8 cellular contexts compared by ENCODE assay signal in the genomic region with DNA sequence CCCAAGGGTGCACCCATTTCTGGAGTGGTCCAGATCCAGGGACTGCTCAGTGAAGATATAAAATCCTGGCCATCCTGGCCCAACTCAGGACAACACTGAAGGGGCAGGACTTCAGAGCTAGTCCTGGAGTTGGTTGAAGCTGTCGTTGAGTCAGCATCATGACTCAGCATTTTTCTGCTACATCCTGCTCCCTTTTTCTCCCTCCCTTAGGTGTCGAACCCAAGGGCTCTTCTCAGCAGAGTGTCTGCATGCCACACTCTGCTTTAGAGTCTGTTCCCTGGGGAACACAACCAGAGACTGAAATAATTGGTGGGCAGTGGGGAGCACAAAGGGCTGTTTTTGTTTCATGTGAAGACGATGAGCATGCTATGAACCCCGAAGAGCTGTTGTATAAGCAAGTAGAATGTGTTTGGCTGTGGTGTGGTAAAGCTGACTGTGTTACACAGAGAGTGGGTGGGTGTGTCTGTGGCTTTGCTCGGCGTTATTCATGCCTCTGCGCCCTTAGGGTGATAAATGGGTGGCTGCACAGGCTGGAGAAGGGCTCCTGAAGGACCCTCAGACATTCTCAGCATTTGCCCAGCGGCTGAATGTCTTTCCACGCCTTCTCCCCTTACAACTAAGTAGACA.
DNase-seq lines count a peak whose midpoint lies in the region; ATAC-seq and TF ChIP-seq lines count a peak whose summit lies in the region.
"Had no signal": no experiment of that assay in that cellular context is flagged by ENCODE, and none has a peak within 500 bp of the region (broad histone marks: within the 10 kb centered on the region; RNA-seq: fewer than 3 reads in every experiment).

No MANE protein-coding gene starts in this region.

- H3K27me3 Mint-ChIP-seq in activated naive CD8-positive, alpha-beta T cell treated with anti-CD3 and anti-CD28 coated beads, Interleukin-2, amount 50 U/mL, for 24 hours = no peaks in the 10 kb centered on the region
- H3K27me3 Mint-ChIP-seq: naive B cell had no signal

- H3K9me3 ChIP-seq in lower lobe of right lung = no peaks in the 10 kb centered on the region

- H3K36me3 Mint-ChIP-seq in activated naive CD8-positive, alpha-beta T cell treated with anti-CD3 and anti-CD28 coated beads, Interleukin-2, amount 50 U/mL, for 24 hours (ENCODE audit: low read depth) = no peaks in the 10 kb centered on the region
- H3K36me3 Mint-ChIP-seq: naive B cell had no signal

- intact Hi-C loops in lower lobe of right lung (cut with DNase I) = no loop called here

- H3K27ac ChIP-seq in lower lobe of right lung = no peak overlapping the region

- DNase-seq in ELR (ENCODE audit: low read depth) (peak; percentile 88), lower lobe of right lung (no peak), HT-29 (ENCODE audit: low spot score) (no peak), epidermal melanocyte (ENCODE audit: insufficient read length, low spot score) (no peak)
- DNase-seq in activated naive CD8-positive, alpha-beta T cell treated with anti-CD3 and anti-CD28 coated beads, Interleukin-2, amount 50 U/mL, for 24 hours = peak; percentile 4
- DNase-seq: naive B cell had no signal

- H3K9me3 Mint-ChIP-seq in activated naive CD8-positive, alpha-beta T cell treated with anti-CD3 and anti-CD28 coated beads, Interleukin-2, amount 50 U/mL, for 24 hours = no peaks in the 10 kb centered on the region

- peaks cover 5% of the 10 kb centered on the region for H3K4me1 Mint-ChIP-seq in activated naive CD8-positive, alpha-beta T cell treated with anti-CD3 and anti-CD28 coated beads, Interleukin-2, amount 50 U/mL, for 24 hours

- ATAC-seq in HG03520 (IDR thresholded peaks at IDR 0.05; ENCODE audit: unreplicated experiment) (peak; percentile 39), lower lobe of right lung (peak; percentile 16 to 56), GM21515 (IDR thresholded peaks at IDR 0.05; ENCODE audit: unreplicated experiment) (no peak)
- peak; percentile 86 for ATAC-seq in activated naive CD8-positive, alpha-beta T cell treated with anti-CD3 and anti-CD28 coated beads, Interleukin-2, amount 50 U/mL, for 24 hours

- no peaks in the 10 kb centered on the region for H3K36me3 ChIP-seq in lower lobe of right lung

- no peaks in the 10 kb centered on the region for H3K27me3 ChIP-seq in lower lobe of right lung (ENCODE audit: low read depth)

- H3K27ac Mint-ChIP-seq in activated naive CD8-positive, alpha-beta T cell treated with anti-CD3 and anti-CD28 coated beads, Interleukin-2, amount 50 U/mL, for 24 hours = no peak overlapping the region
- H3K27ac Mint-ChIP-seq: naive B cell had no signal

- no peak for TF ChIP-seq CTCF in lower lobe of right lung (IDR thresholded peaks at IDR 0.05)

- H3K4me3 ChIP-seq in lower lobe of right lung = no peak overlapping the region

- H3K4me1 ChIP-seq in lower lobe of right lung = no peaks in the 10 kb centered on the region

- H3K4me3 Mint-ChIP-seq in activated naive CD8-positive, alpha-beta T cell treated with anti-CD3 and anti-CD28 coated beads, Interleukin-2, amount 50 U/mL, for 24 hours = no peak overlapping the region
- H3K4me3 Mint-ChIP-seq: naive B cell had no signal

Comparison
In these comparisons a context has a peak if more than half of its experiments do, and no peak if none do; other contexts are left out.
1. DNase-seq: peak in ELR (single experiment) and activated naive CD8-positive, alpha-beta T cell treated with anti-CD3 and anti-CD28 coated beads, Interleukin-2, amount 50 U/mL, for 24 hours (single experiment); none in lower lobe of right lung (single experiment), HT-29 (single experiment) and epidermal melanocyte (single experiment).